In genomic region chr19:40284501-40285352, GRCh38 we compare ENCODE assay signal across 8 cellular contexts. TPM values are rescaled to one million over a fixed set of nuclear protein-coding genes. Genes with fewer than 3 reads are reported as not detected.
DNase-seq lines count a peak whose midpoint lies in the region; ATAC-seq lines count a peak whose summit lies in the region.

Gene AKT2 (minus strand): TSS chr19:40285345. CDS start chr19:40265267, 20,078 bp downstream.

- DNase-seq in SIG-M5 treated with dmso at 0.1 percent for 504 hours (lab: John Stamatoyannopoulos, UW; ENCODE audit: unreplicated experiment) (peak; percentile 48), SIG-M5 (lab: John Stamatoyannopoulos, UW) (no peak), NOMO-1 (lab: John Stamatoyannopoulos, UW; ENCODE audit: unreplicated experiment in 2 of 2) (peak; percentile 6 to 44), activated T-cell treated with anti-CD3 and anti-CD28 coated beads for 1 hour (ENCODE audit: low read depth) (peak; percentile 60), naive B cell (peak; percentile 88)
- DNase-seq in stimulated activated effector memory CD8-positive, alpha-beta T cell treated with anti-CD3 and anti-CD28 coated beads, Interleukin-12 subunit alpha, Interleukin-12 subunit beta, amount 100 ng/mL, for 72 hours (ENCODE audit: low spot score in 2 of 2), result peak; percentile 71 to 92

- peak within 1 kb of the TSS; percentile 86 to 88 for H3K4me3 ChIP-seq in esophagus (ENCODE audit: low read depth in 1 of 2, low read length in 2 of 2)

- H3K27me3 Mint-ChIP-seq in naive B cell, result no peaks in the 10 kb centered on the region

- H3K4me3 Mint-ChIP-seq in naive B cell, result peak within 1 kb of the TSS; percentile 78 to 99 (median 97)
- peak within 1 kb of the TSS; percentile 82 for H3K4me3 Mint-ChIP-seq in stimulated activated effector memory CD8-positive, alpha-beta T cell treated with anti-CD3 and anti-CD28 coated beads, Interleukin-12 subunit alpha, Interleukin-12 subunit beta, amount 100 ng/mL, for 72 hours

- H3K4me1 ChIP-seq in esophagus (ENCODE audit: control insufficient read depth in 2 of 2, insufficient read depth in 2 of 2, low read length in 1 of 2), result peaks cover 14 to 25% of the 10 kb centered on the region in 2 donors

- WGBS in esophagus, 2 donors, result 0 to 1% methylated on average over 69 to 83 of the region's 84 CpGs

- H3K4me1 Mint-ChIP-seq in naive B cell, result peaks cover 40 to 65% (median 64%) of the 10 kb centered on the region in 3 donors
- peaks cover 53% of the 10 kb centered on the region for H3K4me1 Mint-ChIP-seq in stimulated activated effector memory CD8-positive, alpha-beta T cell treated with anti-CD3 and anti-CD28 coated beads, Interleukin-12 subunit alpha, Interleukin-12 subunit beta, amount 100 ng/mL, for 72 hours

- H3K36me3 Mint-ChIP-seq in naive B cell, result no peaks in the 10 kb centered on the region
- peaks cover 24% of the 10 kb centered on the region for H3K36me3 Mint-ChIP-seq in stimulated activated effector memory CD8-positive, alpha-beta T cell treated with anti-CD3 and anti-CD28 coated beads, Interleukin-12 subunit alpha, Interleukin-12 subunit beta, amount 100 ng/mL, for 72 hours

- no peaks in the 10 kb centered on the region for H3K9me3 ChIP-seq in esophagus (ENCODE audit: control insufficient read depth in 2 of 2, insufficient read depth in 1 of 2, low read depth in 1 of 2, low read length in 1 of 2)

- H3K27ac ChIP-seq in esophagus (ENCODE audit: low read depth in 2 of 2, low read length in 1 of 2), result peak within 1 kb of the TSS; percentile 93 to 95

- peaks cover 0 to 3% of the 10 kb centered on the region in 2 donors for H3K36me3 ChIP-seq in esophagus (ENCODE audit: control insufficient read depth in 2 of 2, insufficient read depth in 2 of 2, low read length in 1 of 2)

- ATAC-seq in HG03045 (IDR thresholded peaks at IDR 0.05; ENCODE audit: unreplicated experiment), result peak; percentile 30
- peak; percentile 54 to 60 for ATAC-seq in naive B cell (ENCODE audit: low read depth in 2 of 2)
- ATAC-seq in stimulated activated effector memory CD8-positive, alpha-beta T cell treated with anti-CD3 and anti-CD28 coated beads, Interleukin-12 subunit alpha, Interleukin-12 subunit beta, amount 100 ng/mL, for 72 hours, result peak; percentile 72

- H3K9me3 Mint-ChIP-seq in naive B cell, result no peaks in the 10 kb centered on the region
- H3K9me3 Mint-ChIP-seq in stimulated activated effector memory CD8-positive, alpha-beta T cell treated with anti-CD3 and anti-CD28 coated beads, Interleukin-12 subunit alpha, Interleukin-12 subunit beta, amount 100 ng/mL, for 72 hours, result no peaks in the 10 kb centered on the region

- no peaks in the 10 kb centered on the region for H3K27me3 ChIP-seq in esophagus (ENCODE audit: control insufficient read depth in 1 of 2, insufficient read depth in 2 of 2, low read length in 2 of 2)

- peak within 1 kb of the TSS; percentile 98 to 100 (median 100) for H3K27ac Mint-ChIP-seq in naive B cell
- H3K27ac Mint-ChIP-seq in stimulated activated effector memory CD8-positive, alpha-beta T cell treated with anti-CD3 and anti-CD28 coated beads, Interleukin-12 subunit alpha, Interleukin-12 subunit beta, amount 100 ng/mL, for 72 hours, result peak within 1 kb of the TSS; percentile 98

RNA-seq across cellular contexts. Expression of gene AKT2, which starts in this region (rescaled TPM):
- polyA plus RNA-seq in esophagus (10 to 100 TPM; 51.9 to 56.0 TPM), naive B cell (ENCODE audit: low read depth in 6 of 6) (10 to 100 TPM; 24.2 to 34.3 (median 30.8) TPM)
